18 cellular contexts compared by ENCODE assay signal in the genomic region with DNA sequence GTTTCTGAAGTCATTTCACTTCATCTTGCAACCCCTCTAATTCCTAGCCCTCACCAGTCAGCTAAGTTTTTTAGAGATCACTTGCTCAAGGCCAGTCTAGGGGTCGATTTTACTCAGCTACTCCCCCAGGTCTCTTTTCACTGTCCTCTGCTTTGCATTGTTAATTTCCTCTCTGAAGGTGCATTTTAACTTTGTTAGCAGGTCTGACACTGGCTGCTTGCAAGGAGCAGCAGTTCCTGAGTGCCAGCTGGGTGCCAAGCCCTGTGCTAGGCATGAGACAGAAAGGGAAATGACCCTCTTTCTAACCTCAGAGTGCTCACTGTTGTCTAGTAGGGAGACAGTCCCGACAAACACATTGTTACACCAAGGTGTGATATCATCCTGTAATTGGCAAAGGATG.
"Had no signal": no experiment of that assay in that cellular context is flagged by ENCODE, and none has a peak within 500 bp of the region (broad histone marks: within the 10 kb centered on the region; RNA-seq: fewer than 3 reads in every experiment).

No MANE protein-coding gene starts in this region.

- DNase-seq: effector CD4-positive, alpha-beta T cell; foreskin melanocyte; head of caudate nucleus; left colon; naive thymus-derived CD4-positive, alpha-beta T cell; psoas muscle; retina; right lobe of liver; spleen; stimulated activated CD4-positive, alpha-beta T cell treated with anti-CD3 and anti-CD28 coated beads, Interleukin-15, amount 100 ng/mL, for 24 hours; stimulated activated CD4-positive, alpha-beta T cell treated with anti-CD3 and anti-CD28 coated beads, Interleukin-2, amount 100 ng/mL, for 24 hours; stimulated activated CD4-positive, alpha-beta T cell treated with anti-CD3 and anti-CD28 coated beads, Interleukin-4, amount 100 ng/mL, for 4 hours; stimulated activated naive CD4-positive, alpha-beta T cell; thyroid gland had no signal

- H3K79me2 ChIP-seq: hepatocyte had no signal

- H3K36me3 ChIP-seq: neutrophil, right lobe of liver, spleen, suprapubic skin, thyroid gland had no signal

- H3K9me3 Mint-ChIP-seq: naive thymus-derived CD4-positive, alpha-beta T cell had no signal

- H3K9me3 ChIP-seq: neutrophil, psoas muscle, right lobe of liver, spleen, suprapubic skin, thyroid gland had no signal

- H2AFZ ChIP-seq: hepatocyte had no signal

- H3K4me3 ChIP-seq: coronary artery, hepatocyte, psoas muscle, right lobe of liver, spleen, suprapubic skin, thyroid gland had no signal

- H3K27me3 ChIP-seq: hepatocyte, neutrophil, right lobe of liver, spleen, suprapubic skin, thyroid gland had no signal

- H3K4me3 Mint-ChIP-seq: naive thymus-derived CD4-positive, alpha-beta T cell had no signal

- H3K4me1 ChIP-seq: psoas muscle, right lobe of liver, spleen, suprapubic skin, thyroid gland had no signal

- ATAC-seq: left colon; naive thymus-derived CD4-positive, alpha-beta T cell; psoas muscle; right lobe of liver had no signal

- H3K4me2 ChIP-seq: hepatocyte had no signal

- H3K27ac ChIP-seq: coronary artery, hepatocyte, neutrophil, psoas muscle, right lobe of liver, spleen, suprapubic skin, thyroid gland had no signal

- H3K36me3 Mint-ChIP-seq: naive thymus-derived CD4-positive, alpha-beta T cell had no signal
